Comparison of ENCODE assay signal across 8 cellular contexts in genomic region chr14:73457050-73457934, GRCh38. TPM values are rescaled to one million over a fixed set of nuclear protein-coding genes. Genes with fewer than 3 reads are reported as not detected.
DNase-seq lines count a peak whose midpoint lies in the region; ATAC-seq and TF ChIP-seq lines count a peak whose summit lies in the region.

No MANE protein-coding gene starts in this region.

- H3K27ac Mint-ChIP-seq in CD4-positive, alpha-beta memory T cell = peak overlapping the region; percentile 60 to 99 (median 83)
- peak overlapping the region; percentile 92 for H3K27ac Mint-ChIP-seq in activated B cell treated with CpG ODN at 0.5 μM for 24 hours
- peak overlapping the region; percentile 97 for H3K27ac Mint-ChIP-seq in endothelial cell (ENCODE audit: unreplicated experiment)

- 1% methylated on average over 24 of the region's 25 CpGs for WGBS in upper lobe of left lung, 2 donors

- DNase-seq in CD4-positive, alpha-beta memory T cell = peak in 2 of 5 donors; percentile 3 to 11
- no peak for DNase-seq in HL-60 (ENCODE audit: low read depth in 1 of 2, low spot score in 1 of 2)
- peak; percentile 34 for DNase-seq in activated B cell treated with CpG ODN at 0.5 μM for 24 hours
- DNase-seq in endothelial cell (ENCODE audit: low spot score) = peak; percentile 30
- peak; percentile 57 to 64 for DNase-seq in upper lobe of left lung
- DNase-seq in foreskin melanocyte = no peak

- POLR2A ChIA-PET in CD4-positive, alpha-beta memory T cell (lab: Charles Lee; ENCODE audit: partially characterized antibody) = interaction anchor here (1.2 to 2.9 kb wide), 2 partner anchors 10 to 34 kb away, joined by 5 to 45 read pairs; partner anchors contain the start of gene RIOX1
- POLR2A ChIA-PET in activated B cell treated with CpG ODN at 0.5 μM for 24 hours (lab: Charles Lee) = interaction anchor here (0.6 to 3.3 kb wide), 8 partner anchors 7 to 162 kb away, joined by 3 to 16 read pairs (median 4); partner anchors contain the start of gene RIOX1

- CTCF ChIA-PET in CD4-positive, alpha-beta memory T cell (lab: Charles Lee; ENCODE audit: partially characterized antibody) = interaction anchor here (0.9 to 1.2 kb wide), 4 partner anchors 9 to 162 kb away, joined by 4 to 12 read pairs (median 5); no protein-coding TSS in a partner anchor
- CTCF ChIA-PET in activated B cell treated with CpG ODN at 0.5 μM for 24 hours (lab: Charles Lee) = interaction anchor here (0.6 to 0.9 kb wide), 3 partner anchors 14 to 162 kb away, joined by 3 read pairs; no protein-coding TSS in a partner anchor

- H3K4me3 ChIP-seq in CD4-positive, alpha-beta memory T cell (ENCODE audit: low read length in 2 of 2) = peak overlapping the region; percentile 58 to 75
- H3K4me3 ChIP-seq in HL-60 (replicated peaks; ENCODE audit: insufficient read depth, low read length) (peak overlapping the region; percentile 80), mononuclear cell (ENCODE audit: low read length) (peak overlapping the region; percentile 89), upper lobe of left lung (peak overlapping the region; percentile 72 to 94 (median 91))

- no peaks in the 10 kb centered on the region for H3K9me3 Mint-ChIP-seq in CD4-positive, alpha-beta memory T cell
- H3K9me3 Mint-ChIP-seq in activated B cell treated with CpG ODN at 0.5 μM for 24 hours (no peaks in the 10 kb centered on the region), endothelial cell (ENCODE audit: unreplicated experiment) (no peaks in the 10 kb centered on the region)

- H3K9me3 ChIP-seq in CD4-positive, alpha-beta memory T cell (ENCODE audit: control insufficient read depth in 1 of 2, low read length in 2 of 2) = no peaks in the 10 kb centered on the region
- no peaks in the 10 kb centered on the region for H3K9me3 ChIP-seq in mononuclear cell (ENCODE audit: low read depth, low read length)
- H3K9me3 ChIP-seq in upper lobe of left lung = no peaks in the 10 kb centered on the region

- peaks cover 46% of the 10 kb centered on the region for H3K4me1 ChIP-seq in CD4-positive, alpha-beta memory T cell (ENCODE audit: insufficient read depth, low read length)
- peaks cover 67% of the 10 kb centered on the region for H3K4me1 ChIP-seq in mononuclear cell (ENCODE audit: insufficient read depth, low read length)
- H3K4me1 ChIP-seq in upper lobe of left lung = peaks cover 45 to 76% (median 65%) of the 10 kb centered on the region in 4 donors

- no peak for ATAC-seq in activated B cell treated with CpG ODN at 0.5 μM for 24 hours (ENCODE audit: low read depth)
- ATAC-seq in upper lobe of left lung (ENCODE audit: low FRiP score in 2 of 2) = peak; percentile 4 to 37
- no peak for ATAC-seq in GM18870 (IDR thresholded peaks at IDR 0.05; ENCODE audit: unreplicated experiment)

- peak overlapping the region; percentile 95 to 100 (median 98) for H3K4me3 Mint-ChIP-seq in CD4-positive, alpha-beta memory T cell
- H3K4me3 Mint-ChIP-seq in activated B cell treated with CpG ODN at 0.5 μM for 24 hours (peak overlapping the region; percentile 96), endothelial cell (ENCODE audit: unreplicated experiment) (peak overlapping the region; percentile 100)

- H3K4me1 Mint-ChIP-seq in CD4-positive, alpha-beta memory T cell = peaks cover 30 to 51% (median 39%) of the 10 kb centered on the region in 4 donors
- H3K4me1 Mint-ChIP-seq in activated B cell treated with CpG ODN at 0.5 μM for 24 hours (peaks cover 57% of the 10 kb centered on the region), endothelial cell (ENCODE audit: unreplicated experiment) (peaks cover 54% of the 10 kb centered on the region)

- no peaks in the 10 kb centered on the region for H3K36me3 ChIP-seq in CD4-positive, alpha-beta memory T cell (ENCODE audit: insufficient read depth, low read length)
- H3K36me3 ChIP-seq in upper lobe of left lung = no peaks in the 10 kb centered on the region

- no peak for TF ChIP-seq EP300 in upper lobe of left lung (IDR thresholded peaks at IDR 0.05)

- TF ChIP-seq CTCF in HL-60 (IDR thresholded peaks at IDR 0.05; ENCODE audit: insufficient read depth, low read length) = no peak
- no peak for TF ChIP-seq CTCF in activated B cell treated with CpG ODN at 0.5 μM for 24 hours (IDR thresholded peaks at IDR 0.05)
- TF ChIP-seq CTCF in endothelial cell (IDR thresholded peaks at IDR 0.05; ENCODE audit: unreplicated experiment) = no peak
- TF ChIP-seq CTCF in upper lobe of left lung (IDR thresholded peaks at IDR 0.05) = no peak

- peaks cover 1 to 6% of the 10 kb centered on the region in 2 donors for H3K36me3 Mint-ChIP-seq in CD4-positive, alpha-beta memory T cell
- H3K36me3 Mint-ChIP-seq in activated B cell treated with CpG ODN at 0.5 μM for 24 hours (ENCODE audit: low read depth) (peaks cover 15% of the 10 kb centered on the region), endothelial cell (ENCODE audit: low read depth, unreplicated experiment) (peaks cover 21% of the 10 kb centered on the region)

- TF ChIP-seq POLR2A in upper lobe of left lung (IDR thresholded peaks at IDR 0.05) = no peak

- intact Hi-C loops in CD4-positive, alpha-beta memory T cell (cut with micrococcal nuclease) = loop anchor here (10.0 kb wide), 1 partner anchor 402 kb away; the partner anchor contains the start of gene RBM25
- intact Hi-C loops in activated B cell treated with CpG ODN at 0.5 μM for 24 hours (cut with micrococcal nuclease) = loop anchor here (1.0 to 2.0 kb wide), 2 partner anchors 8 to 16 kb away; no protein-coding TSS in a partner anchor

- peak overlapping the region; percentile 86 for H3K27ac ChIP-seq in CD4-positive, alpha-beta memory T cell (ENCODE audit: low read depth, low read length)
- H3K27ac ChIP-seq in HL-60 (replicated peaks) (peak overlapping the region; percentile 63), upper lobe of left lung (peak overlapping the region; percentile 92 to 99 (median 96))

- H3K27me3 Mint-ChIP-seq in CD4-positive, alpha-beta memory T cell = no peaks in the 10 kb centered on the region
- H3K27me3 Mint-ChIP-seq in activated B cell treated with CpG ODN at 0.5 μM for 24 hours (no peaks in the 10 kb centered on the region), endothelial cell (ENCODE audit: unreplicated experiment) (peaks cover 4% of the 10 kb centered on the region)

- no peaks in the 10 kb centered on the region for H3K27me3 ChIP-seq in CD4-positive, alpha-beta memory T cell (ENCODE audit: insufficient read depth, low read length)
- no peaks in the 10 kb centered on the region for H3K27me3 ChIP-seq in HL-60 (ENCODE audit: insufficient read depth, poor library complexity, severe bottlenecking)
- H3K27me3 ChIP-seq in mononuclear cell (ENCODE audit: insufficient read depth, low read length) = no peaks in the 10 kb centered on the region
- H3K27me3 ChIP-seq in upper lobe of left lung = no peaks in the 10 kb centered on the region

RNA-seq across cellular contexts. Expression of gene NUMB, which starts 1.1 kb away (rescaled TPM):
- 10 to 100 TPM; 45.3 to 47.3 TPM for total RNA-seq in CD4-positive, alpha-beta memory T cell
- polyA plus RNA-seq in CD4-positive, alpha-beta memory T cell = 10 to 100 TPM; 31.1 to 46.1 TPM
- 69.5 and 71.4 TPM in 2 replicates for total RNA-seq in activated B cell treated with CpG ODN at 0.5 μM for 24 hours
- 218 TPM for total RNA-seq in endothelial cell (ENCODE audit: unreplicated experiment)
- total RNA-seq in mononuclear cell = 41.1 TPM
- total RNA-seq in upper lobe of left lung = 100 to 1,000 TPM in 5 of 6 donors, 10 to 100 TPM in 1; 85.6 to 169 (median 118) TPM

RNA-seq across cellular contexts. Expression of gene RIOX1, which starts 33.4 kb away (rescaled TPM):
- total RNA-seq in CD4-positive, alpha-beta memory T cell = 10 to 100 TPM; 34.8 to 37.0 TPM
- 10 to 100 TPM; 19.9 to 39.2 TPM for polyA plus RNA-seq in CD4-positive, alpha-beta memory T cell
- total RNA-seq in activated B cell treated with CpG ODN at 0.5 μM for 24 hours (21.6 and 21.7 TPM in 2 replicates), endothelial cell (ENCODE audit: unreplicated experiment) (15.4 TPM), mononuclear cell (32.2 TPM), upper lobe of left lung (10 to 100 TPM in 5 of 6 donors, 1 to 10 TPM in 1; 7.2 to 23.0 (median 13.4) TPM)

Comparison
In these comparisons a context has a peak if more than half of its experiments do, and no peak if none do; other contexts are left out.
1. DNase-seq: peak in activated B cell treated with CpG ODN at 0.5 μM for 24 hours (single experiment), endothelial cell (single experiment) and upper lobe of left lung (2 of 2); none in HL-60 (0 of 2) and foreskin melanocyte (single experiment).
2. ATAC-seq: peak in upper lobe of left lung (2 of 2); none in activated B cell treated with CpG ODN at 0.5 μM for 24 hours (single experiment) and GM18870 (single experiment).
3. Peak in every context shown above with its lines, with median percentiles within 50 percentile points of each other: H3K27ac ChIP-seq, H3K4me3 ChIP-seq, H3K27ac Mint-ChIP-seq and H3K4me3 Mint-ChIP-seq.